8 cellular contexts compared by ENCODE assay signal in the genomic region with DNA sequence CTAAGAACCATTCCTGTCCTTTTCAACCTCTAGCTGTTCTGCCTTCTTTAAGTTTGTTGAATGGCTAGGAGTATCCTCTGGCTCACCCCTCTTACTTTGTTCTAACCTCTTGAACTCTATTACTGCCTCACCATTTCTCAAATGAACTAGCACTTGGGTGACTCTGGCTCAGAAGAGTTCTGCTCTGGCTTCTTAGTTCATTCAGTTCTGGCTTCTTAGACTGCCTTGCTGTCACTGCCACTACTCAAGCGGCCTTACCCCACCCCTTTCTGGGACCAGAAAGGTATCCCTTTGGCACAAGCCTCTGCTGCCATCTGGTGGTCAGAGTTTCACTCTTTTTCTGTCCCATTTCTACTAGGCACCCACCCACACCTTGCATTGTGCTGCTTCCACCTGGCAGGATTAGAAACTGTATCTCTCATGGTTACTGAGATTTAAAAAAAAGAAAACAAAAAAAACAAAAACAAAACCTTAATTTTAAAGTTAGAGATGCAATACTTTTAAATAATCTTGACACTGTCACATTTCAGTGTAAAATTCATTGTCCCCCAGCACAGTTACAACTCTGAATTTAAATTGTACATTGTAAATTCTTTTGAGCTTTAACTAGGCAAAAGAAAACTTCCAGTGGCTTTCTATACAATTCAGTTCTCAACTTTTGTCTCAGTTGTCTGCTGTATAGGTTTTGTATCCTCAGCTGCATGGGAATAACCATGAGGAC. TPM values are rescaled to one million over a fixed set of nuclear protein-coding genes. Genes with fewer than 3 reads are reported as not detected.
A peak's percentile ranks its signal among the peaks of the same experiment; 100 is the strongest.
DNase-seq lines count a peak whose midpoint lies in the region; ATAC-seq and TF ChIP-seq lines count a peak whose summit lies in the region.

No MANE protein-coding gene starts in this region.

- no peak overlapping the region for H3K4me3 Mint-ChIP-seq in activated naive CD4-positive, alpha-beta T cell treated with anti-CD3 and anti-CD28 coated beads, Interleukin-2, amount 10 ng/mL, durations not matched to agents 7 days and 5 days

- peak overlapping the region; percentile 77 for H3K27ac Mint-ChIP-seq in activated naive CD4-positive, alpha-beta T cell treated with anti-CD3 and anti-CD28 coated beads, Interleukin-2, amount 10 ng/mL, durations not matched to agents 7 days and 5 days

- H3K36me3 ChIP-seq in uterus: no peaks in the 10 kb centered on the region

- peak; percentile 85 for ATAC-seq in HG02571 (IDR thresholded peaks at IDR 0.05; ENCODE audit: unreplicated experiment)

- peaks cover 17% of the 10 kb centered on the region for H3K27me3 Mint-ChIP-seq in activated naive CD4-positive, alpha-beta T cell treated with anti-CD3 and anti-CD28 coated beads, Interleukin-2, amount 10 ng/mL, durations not matched to agents 7 days and 5 days

- intact Hi-C loops in uterus (cut with DNase I; ENCODE audit: low total_unique reads): no loop called here

- no peaks in the 10 kb centered on the region for H3K27me3 ChIP-seq in uterus

- no peaks in the 10 kb centered on the region for H3K4me1 ChIP-seq in uterus

- H3K9me3 ChIP-seq in uterus: peaks cover 0 to 5% of the 10 kb centered on the region in 2 donors

- TF ChIP-seq CTCF in GM12874 (IDR thresholded peaks at IDR 0.05; ENCODE audit: insufficient read depth, low read depth, low read length): peak; percentile 70
- peak; percentile 50 for TF ChIP-seq CTCF in NB4 (IDR thresholded peaks at IDR 0.05; ENCODE audit: low read depth, low read length)
- TF ChIP-seq CTCF in uterus (IDR thresholded peaks at IDR 0.05): peak; percentile 59 to 83 (median 74)

- peaks cover 5% of the 10 kb centered on the region for H3K9me3 Mint-ChIP-seq in activated naive CD4-positive, alpha-beta T cell treated with anti-CD3 and anti-CD28 coated beads, Interleukin-2, amount 10 ng/mL, durations not matched to agents 7 days and 5 days

- CTCF ChIA-PET in activated naive CD4-positive, alpha-beta T cell treated with anti-CD3 and anti-CD28 coated beads, Interleukin-2, amount 10 ng/mL, durations not matched to agents 7 days and 5 days (lab: Charles Lee): interaction anchor here (2.3 kb wide), 1 partner anchor 460 kb away, joined by 9 read pairs; no protein-coding TSS in a partner anchor

- DNase-seq in NB4 (ENCODE audit: low read depth) (peak; percentile 76), SK-N-DZ (ENCODE audit: low spot score) (peak; percentile 77), glomerular visceral epithelial cell (ENCODE audit: extremely low spot score) (peak; percentile 72), pons (ENCODE audit: low spot score) (peak; percentile 93), uterus (peak; percentile 77 to 84)
- DNase-seq in activated naive CD4-positive, alpha-beta T cell treated with anti-CD3 and anti-CD28 coated beads, Interleukin-2, amount 10 ng/mL, durations not matched to agents 7 days and 5 days: peak; percentile 82

- H3K4me1 Mint-ChIP-seq in activated naive CD4-positive, alpha-beta T cell treated with anti-CD3 and anti-CD28 coated beads, Interleukin-2, amount 10 ng/mL, durations not matched to agents 7 days and 5 days: no peaks in the 10 kb centered on the region

- no peaks in the 10 kb centered on the region for H3K36me3 Mint-ChIP-seq in activated naive CD4-positive, alpha-beta T cell treated with anti-CD3 and anti-CD28 coated beads, Interleukin-2, amount 10 ng/mL, durations not matched to agents 7 days and 5 days

- TF ChIP-seq POLR2A in NB4 (IDR thresholded peaks at IDR 0.05; ENCODE audit: extremely low read depth, insufficient read length): no peak
- TF ChIP-seq POLR2A in uterus (IDR thresholded peaks at IDR 0.05): no peak

- H3K4me3 ChIP-seq in NB4 (ENCODE audit: low read depth, low read length): no peak overlapping the region
- H3K4me3 ChIP-seq in uterus: no peak overlapping the region

- H3K27ac ChIP-seq in uterus: peak overlapping the region in 1 of 2 donors; percentile 47

RNA-seq across cellular contexts. Expression of gene ABCA10, which starts 6.9 kb away (rescaled TPM):
- polyA plus RNA-seq in SK-N-DZ (2014; cell fraction: cytosol; rRNA removed): not detected in 2 replicates
- 0.05 TPM in 1 of 2 replicates, not detected in the other for polyA plus RNA-seq in SK-N-DZ (2014; cell fraction: nucleus; rRNA removed)
- total RNA-seq in uterus: 10 to 100 TPM; 11.1 to 32.8 (median 21.7) TPM
